In the genomic region with DNA sequence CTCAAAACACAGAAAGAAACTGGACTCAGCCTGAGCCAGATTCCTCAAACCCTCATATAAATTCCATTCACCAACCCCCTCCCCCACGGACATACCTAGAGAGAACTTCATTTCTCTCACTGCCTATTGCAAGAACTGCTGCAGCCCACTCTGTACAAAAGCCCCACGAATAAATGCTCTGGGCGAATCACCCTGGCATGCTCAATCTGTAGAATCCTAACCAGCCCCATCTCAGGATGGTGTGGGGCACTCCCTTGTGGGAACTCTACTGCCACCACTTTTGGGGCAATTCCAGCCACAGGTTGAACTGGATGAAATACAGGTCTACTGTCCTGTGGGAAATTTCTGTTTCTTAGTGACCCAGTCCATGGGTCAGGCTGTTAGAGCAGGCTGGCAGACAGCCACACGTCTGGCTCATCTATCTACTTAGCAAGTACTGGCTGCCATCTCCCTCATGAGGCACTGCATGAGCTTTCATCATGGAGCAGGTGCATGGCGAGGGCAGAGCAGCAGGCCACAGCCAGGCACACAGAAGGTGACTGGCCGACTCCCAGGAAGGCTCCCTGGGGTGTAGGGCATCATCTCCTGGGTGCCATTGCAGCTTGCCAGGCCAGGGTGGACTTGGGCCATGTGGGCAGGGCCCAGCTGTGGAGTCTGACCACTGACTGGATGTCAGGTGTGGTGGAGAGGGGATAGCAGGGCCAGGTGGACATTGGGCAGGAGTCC, we compare ENCODE assay signal across 9 cellular contexts. TPM values are rescaled to one million over a fixed set of nuclear protein-coding genes. Genes with fewer than 3 reads are reported as not detected.
DNase-seq lines count a peak whose midpoint lies in the region; ATAC-seq and TF ChIP-seq lines count a peak whose summit lies in the region.
"Had no signal": no experiment of that assay in that cellular context is flagged by ENCODE, and none has a peak within 500 bp of the region (broad histone marks: within the 10 kb centered on the region; RNA-seq: fewer than 3 reads in every experiment).

No MANE protein-coding gene starts in this region.

- no peak for TF ChIP-seq RAD21 in HCT116 (IDR thresholded peaks at IDR 0.05; ENCODE audit: low read depth)

- H3K27ac Mint-ChIP-seq in CD8-positive, alpha-beta memory T cell = peak overlapping the region in 7 of 8 donors; percentile 47 to 96 (median 61)
- H3K27ac Mint-ChIP-seq in activated T-helper 2 cell treated with anti-CD3 and anti-CD28 coated beads, Interferon-gamma antibody, Interleukin-2, Interleukin-4, amounts not matched to agents 10 μg/mL and 5 μg/mL and 100 μg/mL, durations not matched to agents 14 hours and 24 hours and 36 hours = peak overlapping the region; percentile 73
- H3K27ac Mint-ChIP-seq in naive thymus-derived CD8-positive, alpha-beta T cell = peak overlapping the region in 8 of 10 donors; percentile 59 to 98 (median 83)

- intact Hi-C loops in HCT116 (cut with micrococcal nuclease) = no loop called here
- intact Hi-C loops in activated T-helper 2 cell treated with anti-CD3 and anti-CD28 coated beads, Interferon-gamma antibody, Interleukin-2, Interleukin-4, amounts not matched to agents 10 μg/mL and 5 μg/mL and 100 μg/mL, durations not matched to agents 14 hours and 24 hours and 36 hours (cut with micrococcal nuclease) = loop anchor here (10.0 kb wide), 2 partner anchors 300 to 370 kb away; a partner anchor contains a TSS

- TF ChIP-seq CTCF in HCT116 (IDR thresholded peaks at IDR 0.05 in 2 of 3, conservative IDR thresholded peaks at IDR 0.05 in 1 of 3; ENCODE audit: borderline replicate concordance in 1 of 3, insufficient read depth in 1 of 3, low read depth in 2 of 3, low read length in 2 of 3) (no peak), BE2C (IDR thresholded peaks at IDR 0.05; ENCODE audit: low read depth, low read length) (no peak)

- H3K27me3 Mint-ChIP-seq in CD8-positive, alpha-beta memory T cell = peaks cover 0 to 2% of the 10 kb centered on the region in 2 donors
- no peaks in the 10 kb centered on the region for H3K27me3 Mint-ChIP-seq in activated T-helper 2 cell treated with anti-CD3 and anti-CD28 coated beads, Interferon-gamma antibody, Interleukin-2, Interleukin-4, amounts not matched to agents 10 μg/mL and 5 μg/mL and 100 μg/mL, durations not matched to agents 14 hours and 24 hours and 36 hours (ENCODE audit: low read depth)
- peaks cover 0 to 1% (median 0%) of the 10 kb centered on the region in 5 donors for H3K27me3 Mint-ChIP-seq in naive thymus-derived CD8-positive, alpha-beta T cell

- ATAC-seq in HCT116 (no peak), HG02642 (IDR thresholded peaks at IDR 0.05; ENCODE audit: poor library complexity, unreplicated experiment) (no peak)
- no peak for ATAC-seq in naive thymus-derived CD8-positive, alpha-beta T cell

- no peak for TF ChIP-seq POLR2A in HCT116 (IDR thresholded peaks at IDR 0.05; ENCODE audit: borderline replicate concordance, extremely low read depth, insufficient read depth, insufficient read length)

- peaks cover 30% of the 10 kb centered on the region for H3K4me1 ChIP-seq in CD8-positive, alpha-beta memory T cell (ENCODE audit: insufficient read depth, low read length)
- peaks cover 6 to 27% of the 10 kb centered on the region in 2 experiments; a peak in 3 of 4 replicates for H3K4me1 ChIP-seq in HCT116 (ENCODE audit: control insufficient read depth in 1 of 2, insufficient read depth in 2 of 2, low read length in 2 of 2)
- H3K4me1 ChIP-seq in BE2C = no peaks in the 10 kb centered on the region

- CTCF ChIA-PET in CD8-positive, alpha-beta memory T cell (lab: Charles Lee) = no interaction called here
- CTCF ChIA-PET in HCT116 (lab: Charles Lee) = no interaction called here

- no peaks in the 10 kb centered on the region for H3K9me2 ChIP-seq in HCT116 (ENCODE audit: insufficient read depth)

- H3K27ac ChIP-seq in CD8-positive, alpha-beta memory T cell (ENCODE audit: low read depth, low read length) = no peak overlapping the region
- no peak overlapping the region for H3K27ac ChIP-seq in HCT116 (ENCODE audit: low read depth, low read length)

- H3K4me1 Mint-ChIP-seq in CD8-positive, alpha-beta memory T cell = peaks cover 27 to 51% (median 31%) of the 10 kb centered on the region in 3 donors
- peaks cover 29% of the 10 kb centered on the region for H3K4me1 Mint-ChIP-seq in activated T-helper 2 cell treated with anti-CD3 and anti-CD28 coated beads, Interferon-gamma antibody, Interleukin-2, Interleukin-4, amounts not matched to agents 10 μg/mL and 5 μg/mL and 100 μg/mL, durations not matched to agents 14 hours and 24 hours and 36 hours (ENCODE audit: low read depth)
- H3K4me1 Mint-ChIP-seq in naive thymus-derived CD8-positive, alpha-beta T cell = peaks cover 13 to 44% (median 42%) of the 10 kb centered on the region in 4 donors

- no TSS peak for BruUV-seq in HCT116 (replicated peaks; lab: Mats Ljungman, UMichigan)

- no peak overlapping the region for H3K9ac ChIP-seq in HCT116 (ENCODE audit: low read length)

- H3K4me2 ChIP-seq in HCT116 (ENCODE audit: low read length) = peak overlapping the region; percentile 94; the same call in 1 of the 2 replicates

- no peak overlapping the region for H2AFZ ChIP-seq in HCT116 (ENCODE audit: low read depth, low read length, poor library complexity, severe bottlenecking)

- H3K27me3 ChIP-seq in CD8-positive, alpha-beta memory T cell (ENCODE audit: insufficient read depth, low read length, poor library complexity, severe bottlenecking) = no peaks in the 10 kb centered on the region
- H3K27me3 ChIP-seq in HCT116 (ENCODE audit: insufficient read depth, low read length) (no peaks in the 10 kb centered on the region), BE2C (no peaks in the 10 kb centered on the region)

- DNase-seq in CD8-positive, alpha-beta memory T cell = no peak
- DNase-seq in HCT116 (ENCODE audit: low read depth, low spot score) = no peak
- DNase-seq in activated T-helper 2 cell treated with anti-CD3 and anti-CD28 coated beads, Interferon-gamma antibody, Interleukin-2, Interleukin-4, amounts not matched to agents 10 μg/mL and 5 μg/mL and 100 μg/mL, durations not matched to agents 14 hours and 24 hours and 36 hours (ENCODE audit: low spot score) = no peak
- DNase-seq in naive thymus-derived CD8-positive, alpha-beta T cell = no peak
- DNase-seq in cerebellar cortex (ENCODE audit: low spot score) = no peak
- DNase-seq in BE2C = no peak
- DNase-seq in NOMO-1 (lab: John Stamatoyannopoulos, UW; ENCODE audit: unreplicated experiment in 2 of 2) = no peak
- DNase-seq: hippocampal formation had no signal

- peaks cover 0 to 40% (median 5%) of the 10 kb centered on the region in 3 donors for H3K36me3 Mint-ChIP-seq in CD8-positive, alpha-beta memory T cell
- H3K36me3 Mint-ChIP-seq in activated T-helper 2 cell treated with anti-CD3 and anti-CD28 coated beads, Interferon-gamma antibody, Interleukin-2, Interleukin-4, amounts not matched to agents 10 μg/mL and 5 μg/mL and 100 μg/mL, durations not matched to agents 14 hours and 24 hours and 36 hours (ENCODE audit: low read depth) = peaks cover 29% of the 10 kb centered on the region
- peaks cover 0 to 24% (median 0%) of the 10 kb centered on the region in 3 donors for H3K36me3 Mint-ChIP-seq in naive thymus-derived CD8-positive, alpha-beta T cell

- peaks cover 13% of the 10 kb centered on the region for H3K36me3 ChIP-seq in CD8-positive, alpha-beta memory T cell (ENCODE audit: insufficient read depth, low read length)
- peaks cover 0 to 14% of the 10 kb centered on the region in 2 experiments; a peak in 1 of 4 replicates for H3K36me3 ChIP-seq in HCT116 (ENCODE audit: control insufficient read depth in 1 of 2, insufficient read depth in 2 of 2, low read length in 2 of 2)
- H3K36me3 ChIP-seq in BE2C = peaks cover 25% of the 10 kb centered on the region

- no peaks in the 10 kb centered on the region for H4K20me1 ChIP-seq in HCT116 (ENCODE audit: insufficient read depth)

- POLR2A ChIA-PET in CD8-positive, alpha-beta memory T cell (lab: Charles Lee) = no interaction called here
- POLR2A ChIA-PET in HCT116 (lab: Charles Lee) = no interaction called here
- POLR2A ChIA-PET in naive thymus-derived CD8-positive, alpha-beta T cell (lab: Charles Lee) = interaction anchor here (1.0 to 2.6 kb wide), 3 partner anchors 16 to 61 kb away, joined by 3 to 11 read pairs (median 7); a partner anchor contains a TSS

- H3K4me3 ChIP-seq in CD8-positive, alpha-beta memory T cell (ENCODE audit: low read length) = no peak overlapping the region
- no peak overlapping the region for H3K4me3 ChIP-seq in HCT116 (replicated peaks in 1 of 2; ENCODE audit: low read depth in 1 of 2, low read length in 2 of 2)
- H3K4me3 ChIP-seq in BE2C (ENCODE audit: low read depth, low read length) = no peak overlapping the region

- no peaks in the 10 kb centered on the region for H3K9me3 ChIP-seq in CD8-positive, alpha-beta memory T cell (ENCODE audit: low read length)
- H3K9me3 ChIP-seq in HCT116 (ENCODE audit: control insufficient read depth in 1 of 2, insufficient read depth in 1 of 2, low read depth in 1 of 2, low read length in 2 of 2) (no peaks in the 10 kb centered on the region), BE2C (no peaks in the 10 kb centered on the region)

- RAD21 ChIA-PET in HCT116 (lab: Charles Lee; ENCODE audit: low non-redundant PET in 1 of 2, low total read pairs in 2 of 2, uncharacterized antibody in 2 of 2, unreplicated experiment in 2 of 2) = no interaction called here

- H3K4me3 Mint-ChIP-seq in CD8-positive, alpha-beta memory T cell = peak overlapping the region; percentile 63 to 94 (median 92)
- peak overlapping the region; percentile 69 for H3K4me3 Mint-ChIP-seq in activated T-helper 2 cell treated with anti-CD3 and anti-CD28 coated beads, Interferon-gamma antibody, Interleukin-2, Interleukin-4, amounts not matched to agents 10 μg/mL and 5 μg/mL and 100 μg/mL, durations not matched to agents 14 hours and 24 hours and 36 hours (ENCODE audit: low read depth)
- peak overlapping the region; percentile 46 to 98 (median 86) for H3K4me3 Mint-ChIP-seq in naive thymus-derived CD8-positive, alpha-beta T cell

- H3K79me2 ChIP-seq in HCT116 (ENCODE audit: insufficient read depth, low read length) = peaks cover 47% of the 10 kb centered on the region

- H3K9me3 Mint-ChIP-seq in CD8-positive, alpha-beta memory T cell = no peaks in the 10 kb centered on the region
- no peaks in the 10 kb centered on the region for H3K9me3 Mint-ChIP-seq in activated T-helper 2 cell treated with anti-CD3 and anti-CD28 coated beads, Interferon-gamma antibody, Interleukin-2, Interleukin-4, amounts not matched to agents 10 μg/mL and 5 μg/mL and 100 μg/mL, durations not matched to agents 14 hours and 24 hours and 36 hours
- no peaks in the 10 kb centered on the region for H3K9me3 Mint-ChIP-seq in naive thymus-derived CD8-positive, alpha-beta T cell

RNA-seq across cellular contexts. Expression of a gene that starts 1.6 kb away (rescaled TPM):
- total RNA-seq in CD8-positive, alpha-beta memory T cell = 10 to 100 TPM; 28.7 to 29.2 TPM
- 21.4 TPM for polyA plus RNA-seq in CD8-positive, alpha-beta memory T cell
- total RNA-seq in HCT116 (2021; ENCODE audit: unreplicated experiment) = 26.1 TPM
- 19.2 and 19.3 TPM in 2 replicates for polyA plus RNA-seq in HCT116 (2012)
- total RNA-seq in activated T-helper 2 cell treated with anti-CD3 and anti-CD28 coated beads, Interferon-gamma antibody, Interleukin-2, Interleukin-4, amounts not matched to agents 10 μg/mL and 5 μg/mL and 100 μg/mL, durations not matched to agents 14 hours and 24 hours and 36 hours = 23.9 and 24.5 TPM in 2 replicates
- total RNA-seq in naive thymus-derived CD8-positive, alpha-beta T cell = 10 to 100 TPM; 26.0 to 28.1 TPM
- polyA plus RNA-seq in naive thymus-derived CD8-positive, alpha-beta T cell = 10 to 100 TPM; 12.9 to 25.6 (median 20.0) TPM
- 59.4 TPM for polyA plus RNA-seq in BE2C (2012; ENCODE audit: insufficient read depth, insufficient read length, low read depth)

RNA-seq across cellular contexts. Expression of a gene that starts 4.4 kb away (rescaled TPM):
- 10 to 100 TPM; 70.0 to 71.8 TPM for total RNA-seq in CD8-positive, alpha-beta memory T cell
- polyA plus RNA-seq in CD8-positive, alpha-beta memory T cell = 146 TPM
- total RNA-seq in HCT116 (2021; ENCODE audit: unreplicated experiment) = 57.1 TPM
- 91.7 and 124 TPM in 2 replicates for polyA plus RNA-seq in HCT116 (2012)
- 47.3 and 53.6 TPM in 2 replicates for total RNA-seq in activated T-helper 2 cell treated with anti-CD3 and anti-CD28 coated beads, Interferon-gamma antibody, Interleukin-2, Interleukin-4, amounts not matched to agents 10 μg/mL and 5 μg/mL and 100 μg/mL, durations not matched to agents 14 hours and 24 hours and 36 hours
- total RNA-seq in naive thymus-derived CD8-positive, alpha-beta T cell = 10 to 100 TPM; 61.9 to 64.8 TPM
- polyA plus RNA-seq in naive thymus-derived CD8-positive, alpha-beta T cell = 100 to 1,000 TPM in 2 of 3 donors, 10 to 100 TPM in 1; 96.9 to 130 (median 103) TPM
- 502 TPM for polyA plus RNA-seq in BE2C (2012; ENCODE audit: insufficient read depth, insufficient read length, low read depth)

RNA-seq across cellular contexts. Expression of a gene that starts 22.2 kb away (rescaled TPM):
- total RNA-seq in CD8-positive, alpha-beta memory T cell = 100 to 1,000 TPM; 379 TPM
- polyA plus RNA-seq in CD8-positive, alpha-beta memory T cell = 569 TPM
- total RNA-seq in HCT116 (2021; ENCODE audit: unreplicated experiment) = 394 TPM
- 538 and 832 TPM in 2 replicates for polyA plus RNA-seq in HCT116 (2012)
- 409 and 410 TPM in 2 replicates for total RNA-seq in activated T-helper 2 cell treated with anti-CD3 and anti-CD28 coated beads, Interferon-gamma antibody, Interleukin-2, Interleukin-4, amounts not matched to agents 10 μg/mL and 5 μg/mL and 100 μg/mL, durations not matched to agents 14 hours and 24 hours and 36 hours
- total RNA-seq in naive thymus-derived CD8-positive, alpha-beta T cell = 100 to 1,000 TPM; 201 to 203 TPM
- 100 to 1,000 TPM; 332 to 385 (median 368) TPM for polyA plus RNA-seq in naive thymus-derived CD8-positive, alpha-beta T cell
- 1,294 TPM for polyA plus RNA-seq in BE2C (2012; ENCODE audit: insufficient read depth, insufficient read length, low read depth)

RNA-seq across cellular contexts. Expression of a gene that starts 35.4 kb away (rescaled TPM):
- total RNA-seq in CD8-positive, alpha-beta memory T cell = 100 to 1,000 TPM; 222 to 245 TPM
- 467 TPM for polyA plus RNA-seq in CD8-positive, alpha-beta memory T cell
- 145 TPM for total RNA-seq in HCT116 (2021; ENCODE audit: unreplicated experiment)
- polyA plus RNA-seq in HCT116 (2012) = 238 and 297 TPM in 2 replicates
- total RNA-seq in activated T-helper 2 cell treated with anti-CD3 and anti-CD28 coated beads, Interferon-gamma antibody, Interleukin-2, Interleukin-4, amounts not matched to agents 10 μg/mL and 5 μg/mL and 100 μg/mL, durations not matched to agents 14 hours and 24 hours and 36 hours = 219 and 225 TPM in 2 replicates
- total RNA-seq in naive thymus-derived CD8-positive, alpha-beta T cell = 100 to 1,000 TPM; 189 to 202 TPM
- polyA plus RNA-seq in naive thymus-derived CD8-positive, alpha-beta T cell = 100 to 1,000 TPM; 369 to 466 (median 374) TPM
- 1,564 TPM for polyA plus RNA-seq in BE2C (2012; ENCODE audit: insufficient read depth, insufficient read length, low read depth)

RNA-seq across cellular contexts. Expression of a gene that starts 45.0 kb away (rescaled TPM):
- 1 to 10 TPM in 1 of 2 experiments, under 1 TPM in 1; 0.57 to 1.1 TPM for total RNA-seq in CD8-positive, alpha-beta memory T cell
- not detected for polyA plus RNA-seq in CD8-positive, alpha-beta memory T cell
- total RNA-seq in HCT116 (2021; ENCODE audit: unreplicated experiment) = 0.76 TPM
- polyA plus RNA-seq in HCT116 (2012) = 0.23 and 0.46 TPM in 2 replicates
- 0.52 and 0.55 TPM in 2 replicates for total RNA-seq in activated T-helper 2 cell treated with anti-CD3 and anti-CD28 coated beads, Interferon-gamma antibody, Interleukin-2, Interleukin-4, amounts not matched to agents 10 μg/mL and 5 μg/mL and 100 μg/mL, durations not matched to agents 14 hours and 24 hours and 36 hours
- total RNA-seq in naive thymus-derived CD8-positive, alpha-beta T cell = 1 to 10 TPM; 2.6 to 2.8 TPM
- under 1 TPM in 2 of 3 donors, not detected in 1; 0.16 to 0.22 TPM for polyA plus RNA-seq in naive thymus-derived CD8-positive, alpha-beta T cell
- polyA plus RNA-seq in BE2C (2012; ENCODE audit: insufficient read depth, insufficient read length, low read depth) = 3.7 TPM
